Comparison of ENCODE assay signal across 8 cellular contexts in the genomic region with DNA sequence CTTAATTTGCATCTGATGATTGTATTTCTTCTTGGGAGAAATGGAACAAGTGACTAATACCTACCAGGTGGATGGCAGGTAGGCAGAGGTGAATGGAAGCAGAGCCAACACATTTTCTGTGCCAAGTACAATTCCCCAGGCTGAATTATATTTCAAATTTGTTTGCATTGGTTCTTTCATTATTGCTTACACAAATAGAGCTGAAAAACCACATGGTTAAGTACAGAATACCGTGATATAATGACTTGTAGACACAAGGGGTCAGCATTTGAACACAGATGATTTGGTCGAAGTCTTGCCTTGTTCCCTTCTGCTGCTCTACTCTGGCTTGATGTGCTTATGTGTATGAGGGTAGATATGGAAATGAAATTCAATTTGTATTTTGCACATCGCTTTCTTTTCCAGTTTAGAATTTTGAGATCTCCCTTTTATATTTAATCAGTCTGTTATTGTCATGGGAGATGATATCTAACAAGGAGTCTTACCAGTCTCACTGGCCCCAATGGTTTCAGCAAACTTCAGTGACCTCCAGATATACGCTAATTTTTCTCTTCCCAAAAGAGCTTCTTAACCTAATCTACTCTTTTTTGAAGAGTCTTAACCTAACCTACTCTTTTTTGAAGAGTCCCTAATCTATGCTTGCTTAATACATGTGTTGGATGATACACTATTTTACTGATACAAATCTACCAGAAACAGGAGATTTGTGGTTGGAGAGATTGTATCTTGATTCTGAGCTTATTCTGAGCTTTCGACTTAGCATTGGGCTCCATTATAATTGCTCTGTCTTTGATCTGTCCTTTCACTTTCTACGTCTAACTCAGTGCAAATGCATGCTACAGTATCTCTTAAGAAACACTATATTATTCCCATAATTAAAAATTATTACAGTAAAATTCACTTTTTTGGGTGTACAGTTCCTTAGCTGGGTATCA.
A peak's percentile ranks its signal among the peaks of the same experiment; 100 is the strongest.
DNase-seq lines count a peak whose midpoint lies in the region; ATAC-seq, FAIRE-seq and TF ChIP-seq lines count a peak whose summit lies in the region.

No MANE protein-coding gene starts in this region.

- H3K27ac Mint-ChIP-seq in T-cell (peak overlapping the region; percentile 0 to 1), nephron progenitor cell (no peak overlapping the region)

- no peak for TF ChIP-seq POLR2A in esophagus squamous epithelium (IDR thresholded peaks at IDR 0.05)

- FAIRE-seq in GM18507 (lab: Jason Lieb, UNC): peak; percentile 86

- no peak overlapping the region for H3K4me3 ChIP-seq in esophagus squamous epithelium

- H3K36me3 Mint-ChIP-seq in T-cell (no peaks in the 10 kb centered on the region), nephron progenitor cell (ENCODE audit: low read depth) (no peaks in the 10 kb centered on the region)

- H3K9me3 Mint-ChIP-seq in T-cell (no peaks in the 10 kb centered on the region), nephron progenitor cell (no peaks in the 10 kb centered on the region)

- H3K27ac ChIP-seq in esophagus squamous epithelium: no peak overlapping the region

- CTCF ChIA-PET in T-cell (lab: Charles Lee): interaction anchor here (0.6 to 5.7 kb wide), 34 partner anchors 9 to 896 kb away, joined by 3 to 162 read pairs (median 4); partner anchors contain the start of gene CAST (in 1 of the 2)

- peak in 5 of 6 experiments; percentile 45 to 71 (median 60) for TF ChIP-seq CTCF in esophagus squamous epithelium (IDR thresholded peaks at IDR 0.05)
- TF ChIP-seq CTCF in nephron progenitor cell (IDR thresholded peaks at IDR 0.05): peak; percentile 50

- no peaks in the 10 kb centered on the region for H3K9me3 ChIP-seq in esophagus squamous epithelium

- peaks cover 0 to 18% (median 0%) of the 10 kb centered on the region in 3 donors for H3K4me1 ChIP-seq in esophagus squamous epithelium

- H3K27me3 Mint-ChIP-seq in T-cell: peaks cover 8 to 12% of the 10 kb centered on the region in 2 donors
- H3K27me3 Mint-ChIP-seq in nephron progenitor cell (ENCODE audit: low read depth, poor library complexity): no peaks in the 10 kb centered on the region

- H3K36me3 ChIP-seq in esophagus squamous epithelium: no peaks in the 10 kb centered on the region

- ATAC-seq in HG02798 (IDR thresholded peaks at IDR 0.05; ENCODE audit: poor library complexity, unreplicated experiment): peak; percentile 97
- ATAC-seq in T-cell (replicated peaks in 1 of 4): peak; percentile 87 to 93 (median 90)

- H3K4me1 Mint-ChIP-seq in T-cell (peaks cover 16 to 17% (median 17%) of the 10 kb centered on the region in 3 donors), nephron progenitor cell (peaks cover 4% of the 10 kb centered on the region)

- intact Hi-C loops in esophagus squamous epithelium (cut with DNase I): loop anchor here (5.0 kb wide), 1 partner anchor 257 kb away; no protein-coding TSS in a partner anchor

- peak overlapping the region; percentile 4 to 48 (median 21) for H3K4me3 Mint-ChIP-seq in T-cell
- H3K4me3 Mint-ChIP-seq in nephron progenitor cell: no peak overlapping the region

- H3K27me3 ChIP-seq in esophagus squamous epithelium: no peaks in the 10 kb centered on the region

- peak; percentile 45 for DNase-seq in CD1c-positive myeloid dendritic cell (ENCODE audit: extremely low spot score)
- DNase-seq in GM18507 (ENCODE audit: extremely low spot score, insufficient read length, low read depth): no peak
- peak; percentile 36 to 74 (median 53) for DNase-seq in NCI-H1417 (lab: John Stamatoyannopoulos, UW)
- peak in 15 of 34 experiments; percentile 2 to 35 (median 8) for DNase-seq in T-cell
- DNase-seq in esophagus squamous epithelium (lab: John Stamatoyannopoulos, UW): no peak
- DNase-seq in nephron progenitor cell: no peak
- DNase-seq in HK-2 (ENCODE audit: unreplicated experiment): no peak

- POLR2A ChIA-PET in T-cell (lab: Charles Lee): interaction anchor here (0.6 kb wide), 4 partner anchors 33 to 830 kb away, joined by 3 read pairs; no protein-coding TSS in a partner anchor

- 42 to 44% methylated on average over 6 of the region's 6 CpGs for WGBS in esophagus squamous epithelium, 2 donors

Comparison
In these comparisons a context has a peak if more than half of its experiments do, and no peak if none do; other contexts are left out.
1. DNase-seq: peak in CD1c-positive myeloid dendritic cell (single experiment) and NCI-H1417 (3 of 3); none in GM18507 (single experiment), esophagus squamous epithelium (single experiment), nephron progenitor cell (single experiment) and HK-2 (single experiment).